In the genomic region with DNA sequence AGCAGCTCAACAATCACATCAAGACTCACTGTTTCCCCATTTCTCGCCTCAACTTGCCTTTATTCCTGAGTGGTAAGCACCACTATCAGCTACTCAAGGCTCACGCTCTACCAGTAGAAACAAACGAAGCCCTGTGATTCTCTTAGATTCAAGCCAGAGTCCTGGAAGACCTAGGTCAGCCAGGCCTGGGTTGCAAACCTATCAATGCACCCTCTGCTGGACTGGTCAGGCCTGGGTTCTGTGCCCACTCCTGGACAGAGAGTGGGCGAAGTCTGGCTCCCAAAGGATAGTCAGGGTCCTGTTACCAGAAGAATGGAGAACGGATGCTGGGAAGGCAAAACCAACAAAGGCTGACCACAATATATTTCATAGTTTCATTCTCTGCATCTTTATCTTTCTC, we compare ENCODE assay signal across 19 cellular contexts.
DNase-seq lines count a peak whose midpoint lies in the region; ATAC-seq, FAIRE-seq and TF ChIP-seq lines count a peak whose summit lies in the region.
"Had no signal": no experiment of that assay in that cellular context is flagged by ENCODE, and none has a peak within 500 bp of the region (broad histone marks: within the 10 kb centered on the region; RNA-seq: fewer than 3 reads in every experiment).

No MANE protein-coding gene starts in this region.

- 28% methylated on average over 5 of the region's 5 CpGs for WGBS in HepG2 (ENCODE audit: low lambda C conversion rate)

- no peaks in the 10 kb centered on the region for H3K79me2 ChIP-seq in HepG2 (ENCODE audit: insufficient read depth, low read length)

- no peak for TF ChIP-seq RAD21 in HepG2 (CRISPR knock-in tag; IDR thresholded peaks at IDR 0.05)

- no peaks in the 10 kb centered on the region for H4K20me1 ChIP-seq in HepG2 (ENCODE audit: insufficient read depth, low read length)
- H4K20me1 ChIP-seq: BLaER1 had no signal

- in situ Hi-C loops in HepG2 (cut with HindIII; ENCODE audit: extremely low pct_ligation_motif_present, low pct_unique_long_range_greater_than_20kb): no loop called here

- FAIRE-seq in GM12891 (lab: Jason Lieb, UNC) (peak; percentile 55), bronchial epithelial cell (lab: Jason Lieb, UNC) (peak; percentile 47), HepG2 (lab: Jason Lieb, UNC) (no peak)
- FAIRE-seq: GM12878, H1, K562 had no signal

- TF ChIP-seq POLR2A in GM12891 (IDR thresholded peaks at IDR 0.05; ENCODE audit: low read depth, low read length): no peak
- TF ChIP-seq POLR2A in HepG2 (IDR thresholded peaks at IDR 0.05; ENCODE audit: insufficient read depth in 1 of 2, low read depth in 2 of 2, low read length in 2 of 2): no peak

- DNase-seq in GM12891 (ENCODE audit: insufficient read length, low spot score) (no peak), bronchial epithelial cell (ENCODE audit: low read depth) (no peak), HepG2 (ENCODE audit: low spot score) (no peak), upper lobe of right lung (no peak), cerebellar cortex (ENCODE audit: low spot score) (no peak), NCI-H2107 treated with DMSO at 0.1 percent for 48 hours (lab: John Stamatoyannopoulos, UW; ENCODE audit: unreplicated experiment) (no peak)
- DNase-seq: 8988T; CD4-positive, alpha-beta memory T cell; DMS153; DMS79; GDM1; H9; IMR-90 had no signal

- TF ChIP-seq CTCF in bronchial epithelial cell (IDR thresholded peaks at IDR 0.05; ENCODE audit: insufficient read depth, low read length, severe bottlenecking): no peak
- no peak for TF ChIP-seq CTCF in HepG2 (CRISPR knock-in tag; IDR thresholded peaks at IDR 0.05)
- TF ChIP-seq CTCF in upper lobe of right lung (IDR thresholded peaks at IDR 0.05): no peak

- no peak overlapping the region for H3K27ac ChIP-seq in HepG2 (ENCODE audit: extremely low read length, insufficient read depth, low read length)
- no peak overlapping the region for H3K27ac ChIP-seq in upper lobe of right lung
- H3K27ac ChIP-seq: BLaER1, HL-60 had no signal

- H3K4me3 ChIP-seq in bronchial epithelial cell (ENCODE audit: low read depth, low read length): no peak overlapping the region
- no peak overlapping the region for H3K4me3 ChIP-seq in HepG2 (replicated peaks in 1 of 3; ENCODE audit: insufficient read depth in 1 of 3, low read depth in 2 of 3, low read length in 3 of 3)
- no peak overlapping the region for H3K4me3 ChIP-seq in upper lobe of right lung
- H3K4me3 ChIP-seq: BLaER1, GM12878, K562 had no signal

- no peak overlapping the region for H3K4me2 ChIP-seq in HepG2 (ENCODE audit: low read depth, low read length)
- H3K4me2 ChIP-seq: BLaER1 had no signal

- no peaks in the 10 kb centered on the region for H3K27me3 ChIP-seq in bronchial epithelial cell (ENCODE audit: control insufficient read depth, insufficient read depth, low read length)
- H3K27me3 ChIP-seq in HepG2 (ENCODE audit: control insufficient read depth in 1 of 2, insufficient read depth in 2 of 2, low read length in 2 of 2): no peaks in the 10 kb centered on the region; a peak in 1 of 5 replicates
- no peaks in the 10 kb centered on the region for H3K27me3 ChIP-seq in upper lobe of right lung
- H3K27me3 ChIP-seq: BLaER1 had no signal

- intact Hi-C loops in HepG2 (cut with micrococcal nuclease; ENCODE audit: unreplicated experiment): no loop called here
- intact Hi-C loops in upper lobe of right lung (cut with DNase I): no loop called here

- H3K4me1 ChIP-seq in HepG2 (ENCODE audit: insufficient read depth, low read length): no peaks in the 10 kb centered on the region
- no peaks in the 10 kb centered on the region for H3K4me1 ChIP-seq in upper lobe of right lung
- H3K4me1 ChIP-seq: BLaER1 had no signal

- H2AFZ ChIP-seq in HepG2 (ENCODE audit: low read length): no peak overlapping the region

- BruUV-seq in HepG2 (replicated peaks; lab: Mats Ljungman, UMichigan): no TSS peak

- CTCF ChIA-PET in HepG2 (lab: Yijun Ruan, JAX; ENCODE audit: low intra/inter-chr PET ratio, low total read pairs): no interaction called here

- no peak overlapping the region for H3K9ac ChIP-seq in HepG2 (ENCODE audit: insufficient read depth, low read depth, low read length)
- H3K9ac ChIP-seq: BLaER1 had no signal

- H3K9me3 ChIP-seq in HepG2 (ENCODE audit: low read length): no peaks in the 10 kb centered on the region
- no peaks in the 10 kb centered on the region for H3K9me3 ChIP-seq in upper lobe of right lung

- ATAC-seq in HepG2 (peak; percentile 47; the same call in 1 of the 3 replicates), upper lobe of right lung (peak; percentile 23), HG03097 (IDR thresholded peaks at IDR 0.05; ENCODE audit: low FRiP score, unreplicated experiment) (no peak)
- ATAC-seq: GM12878, K562 had no signal

- H3K36me3 ChIP-seq in bronchial epithelial cell (ENCODE audit: control insufficient read depth, insufficient read depth, low read length): no peaks in the 10 kb centered on the region
- no peaks in the 10 kb centered on the region for H3K36me3 ChIP-seq in HepG2 (replicated peaks in 1 of 2; ENCODE audit: control insufficient read depth in 1 of 2, insufficient read depth in 2 of 2, low read length in 2 of 2)
- H3K36me3 ChIP-seq in upper lobe of right lung: no peaks in the 10 kb centered on the region
- H3K36me3 ChIP-seq: BLaER1 had no signal

- TF ChIP-seq EP300 in HepG2 (IDR thresholded peaks at IDR 0.05; ENCODE audit: low read depth in 2 of 2, low read length in 2 of 2) (no peak), HepG2 (CRISPR knock-in tag; IDR thresholded peaks at IDR 0.05; ENCODE audit: borderline replicate concordance) (no peak)

- POLR2A ChIA-PET in HepG2 (lab: Yijun Ruan, JAX): no interaction called here

TF ChIP-seq in GM12891, 5 proteins besides CTCF, POLR2A, EP300 and RAD21:
- no peak for TF ChIP-seq POU2F2 (IDR thresholded peaks at IDR 0.05; ENCODE audit: low read depth, low read length)
- TF ChIP-seq TAF1 (IDR thresholded peaks at IDR 0.05; ENCODE audit: low read depth, low read length): no peak
- TF ChIP-seq SPI1 (IDR thresholded peaks at IDR 0.05; ENCODE audit: low read depth, low read length): no peak
- no peak for TF ChIP-seq POLR2AphosphoS5 (IDR thresholded peaks at IDR 0.05; ENCODE audit: low read depth, low read length)
- no peak for TF ChIP-seq PAX5 (IDR thresholded peaks at IDR 0.05; ENCODE audit: insufficient read depth, low read length, severe bottlenecking)

TF ChIP-seq in HepG2, 621 proteins besides CTCF, POLR2A, EP300 and RAD21:
- TF ChIP-seq STAG1 (CRISPR knock-in tag; IDR thresholded peaks at IDR 0.05): peak; percentile 33; the same call in 1 of the 2 replicates
- TF ChIP-seq DR1 (CRISPR knock-in tag; IDR thresholded peaks at IDR 0.05): no peak
